In genomic region chr5:109126481-109126880, GRCh38 we compare ENCODE assay signal across 31 cellular contexts.
"Had no signal": no experiment of that assay in that cellular context is flagged by ENCODE, and none has a peak within 500 bp of the region (broad histone marks: within the 10 kb centered on the region; RNA-seq: fewer than 3 reads in every experiment).

No MANE protein-coding gene starts in this region.

- H3K36me3 Mint-ChIP-seq: activated naive CD8-positive, alpha-beta T cell treated with anti-CD3 and anti-CD28 coated beads, Interleukin-2, amount 10 ng/mL, durations not matched to agents 7 days and 5 days had no signal

- H3K27me3 Mint-ChIP-seq: activated CD4-positive, alpha-beta T cell treated with anti-CD3 and anti-CD28 coated beads for 36 hours; activated CD4-positive, alpha-beta T cell treated with anti-CD3 and anti-CD28 coated beads, Interleukin-2, amount 10 ng/mL, durations not matched to agents 7 days and 5 days; activated naive CD4-positive, alpha-beta T cell treated with anti-CD3 and anti-CD28 coated beads, Interleukin-2, amount 50 U/mL, for 24 hours; activated naive CD8-positive, alpha-beta T cell treated with anti-CD3 and anti-CD28 coated beads, Interleukin-2, amount 10 ng/mL, durations not matched to agents 7 days and 5 days; activated T-cell treated with anti-CD3 and anti-CD28 coated beads, Interleukin-2, amount 50 U/mL, for 24 hours had no signal

- H3K4me3 Mint-ChIP-seq: activated CD4-positive, alpha-beta T cell treated with anti-CD3 and anti-CD28 coated beads for 36 hours; activated CD4-positive, alpha-beta T cell treated with anti-CD3 and anti-CD28 coated beads, Interleukin-2, amount 10 ng/mL, durations not matched to agents 7 days and 5 days; activated CD8-positive, alpha-beta T cell treated with anti-CD3 and anti-CD28 coated beads, Interleukin-2, amount 10 ng/mL, durations not matched to agents 7 days and 5 days; activated naive CD4-positive, alpha-beta T cell treated with anti-CD3 and anti-CD28 coated beads, Interleukin-2, amount 50 U/mL, for 24 hours; activated naive CD8-positive, alpha-beta T cell treated with anti-CD3 and anti-CD28 coated beads, Interleukin-2, amount 10 ng/mL, durations not matched to agents 7 days and 5 days; activated T-cell treated with anti-CD3 and anti-CD28 coated beads, Interleukin-2, amount 50 U/mL, for 24 hours had no signal

- H3K4me1 Mint-ChIP-seq: activated CD4-positive, alpha-beta T cell treated with anti-CD3 and anti-CD28 coated beads for 36 hours; activated CD4-positive, alpha-beta T cell treated with anti-CD3 and anti-CD28 coated beads, Interleukin-2, amount 10 ng/mL, durations not matched to agents 7 days and 5 days; activated naive CD4-positive, alpha-beta T cell treated with anti-CD3 and anti-CD28 coated beads, Interleukin-2, amount 50 U/mL, for 24 hours; activated naive CD8-positive, alpha-beta T cell treated with anti-CD3 and anti-CD28 coated beads, Interleukin-2, amount 10 ng/mL, durations not matched to agents 7 days and 5 days had no signal

- DNase-seq: activated CD4-positive, alpha-beta T cell treated with anti-CD3 and anti-CD28 coated beads for 36 hours; activated CD4-positive, alpha-beta T cell treated with anti-CD3 and anti-CD28 coated beads, Interleukin-2, amount 10 ng/mL, durations not matched to agents 7 days and 5 days; activated CD4-positive, alpha-beta T cell treated with anti-CD3 and anti-CD28 coated beads, Interleukin-2, amount 50 U/mL, for 48 hours; activated CD8-positive, alpha-beta T cell treated with anti-CD3 and anti-CD28 coated beads, Interleukin-2, amount 10 ng/mL, durations not matched to agents 7 days and 5 days; activated gamma-delta T cell; activated naive CD4-positive, alpha-beta T cell treated with Interleukin-2 at 50 U/mL for 16 hours; activated naive CD8-positive, alpha-beta T cell treated with anti-CD3 and anti-CD28 coated beads, Interleukin-2, amount 10 ng/mL, durations not matched to agents 7 days and 5 days; activated T-cell treated with anti-CD3 and anti-CD28 coated beads, Interleukin-2, amount 50 U/mL, for 24 hours; amygdala; body of pancreas; colonic mucosa; Karpas-422; KBM-7; MG63; NCI-H1048; NCI-H1105 treated with DMSO at 0.1 percent for 48 hours; NCI-H1694; NCI-H2029 treated with DMSO at 0.1 percent for 48 hours; NCI-H2107; NCI-H226; NCI-H69; PC-3; Peyer's patch; RPMI8226; SIG-M5; T1000 had no signal

- H3K9me3 ChIP-seq: colonic mucosa, Peyer's patch had no signal

- H3K27ac ChIP-seq: ascending aorta, body of pancreas, breast epithelium, colonic mucosa, Peyer's patch had no signal

- H3K4me3 ChIP-seq: ascending aorta, body of pancreas, breast epithelium, colonic mucosa, MG63, Peyer's patch had no signal

- H3K4me1 ChIP-seq: ascending aorta, body of pancreas, breast epithelium, colonic mucosa, Peyer's patch had no signal

- H3K9me3 Mint-ChIP-seq: activated CD4-positive, alpha-beta T cell treated with anti-CD3 and anti-CD28 coated beads, Interleukin-2, amount 10 ng/mL, durations not matched to agents 7 days and 5 days; activated T-helper 2 cell treated with anti-CD3 and anti-CD28 coated beads, Interferon-gamma antibody, Interleukin-2, Interleukin-4, amounts not matched to agents 10 μg/mL and 5 μg/mL and 100 μg/mL, durations not matched to agents 14 hours and 24 hours and 36 hours had no signal

- H3K36me3 ChIP-seq: ascending aorta, breast epithelium, colonic mucosa, MG63, Peyer's patch had no signal

- H3K27ac Mint-ChIP-seq: activated CD4-positive, alpha-beta T cell treated with anti-CD3 and anti-CD28 coated beads for 36 hours; activated CD4-positive, alpha-beta T cell treated with anti-CD3 and anti-CD28 coated beads, Interleukin-2, amount 10 ng/mL, durations not matched to agents 7 days and 5 days; activated CD8-positive, alpha-beta T cell treated with anti-CD3 and anti-CD28 coated beads, Interleukin-2, amount 10 ng/mL, durations not matched to agents 7 days and 5 days; activated naive CD4-positive, alpha-beta T cell treated with anti-CD3 and anti-CD28 coated beads, Interleukin-2, amount 50 U/mL, for 24 hours; activated naive CD8-positive, alpha-beta T cell treated with anti-CD3 and anti-CD28 coated beads, Interleukin-2, amount 10 ng/mL, durations not matched to agents 7 days and 5 days; activated T-cell treated with anti-CD3 and anti-CD28 coated beads, Interleukin-2, amount 50 U/mL, for 24 hours; activated T-helper 2 cell treated with anti-CD3 and anti-CD28 coated beads, Interferon-gamma antibody, Interleukin-2, Interleukin-4, amounts not matched to agents 10 μg/mL and 5 μg/mL and 100 μg/mL, durations not matched to agents 14 hours and 24 hours and 36 hours had no signal

- H3K27me3 ChIP-seq: ascending aorta, body of pancreas, breast epithelium, colonic mucosa, MG63, Peyer's patch had no signal

- ATAC-seq: activated CD4-positive, alpha-beta T cell treated with anti-CD3 and anti-CD28 coated beads for 36 hours; activated CD4-positive, CD25-positive, alpha-beta regulatory T cell treated with anti-CD3 and anti-CD28 coated beads, Interleukin-2, amount 50 U/mL, for 24 hours; activated CD8-positive, alpha-beta T cell treated with anti-CD3 and anti-CD28 coated beads, Interleukin-2, amount 10 ng/mL, durations not matched to agents 7 days and 5 days; body of pancreas; PC-3 had no signal
